1 cellular context compared by ENCODE assay signal in the genomic region with DNA sequence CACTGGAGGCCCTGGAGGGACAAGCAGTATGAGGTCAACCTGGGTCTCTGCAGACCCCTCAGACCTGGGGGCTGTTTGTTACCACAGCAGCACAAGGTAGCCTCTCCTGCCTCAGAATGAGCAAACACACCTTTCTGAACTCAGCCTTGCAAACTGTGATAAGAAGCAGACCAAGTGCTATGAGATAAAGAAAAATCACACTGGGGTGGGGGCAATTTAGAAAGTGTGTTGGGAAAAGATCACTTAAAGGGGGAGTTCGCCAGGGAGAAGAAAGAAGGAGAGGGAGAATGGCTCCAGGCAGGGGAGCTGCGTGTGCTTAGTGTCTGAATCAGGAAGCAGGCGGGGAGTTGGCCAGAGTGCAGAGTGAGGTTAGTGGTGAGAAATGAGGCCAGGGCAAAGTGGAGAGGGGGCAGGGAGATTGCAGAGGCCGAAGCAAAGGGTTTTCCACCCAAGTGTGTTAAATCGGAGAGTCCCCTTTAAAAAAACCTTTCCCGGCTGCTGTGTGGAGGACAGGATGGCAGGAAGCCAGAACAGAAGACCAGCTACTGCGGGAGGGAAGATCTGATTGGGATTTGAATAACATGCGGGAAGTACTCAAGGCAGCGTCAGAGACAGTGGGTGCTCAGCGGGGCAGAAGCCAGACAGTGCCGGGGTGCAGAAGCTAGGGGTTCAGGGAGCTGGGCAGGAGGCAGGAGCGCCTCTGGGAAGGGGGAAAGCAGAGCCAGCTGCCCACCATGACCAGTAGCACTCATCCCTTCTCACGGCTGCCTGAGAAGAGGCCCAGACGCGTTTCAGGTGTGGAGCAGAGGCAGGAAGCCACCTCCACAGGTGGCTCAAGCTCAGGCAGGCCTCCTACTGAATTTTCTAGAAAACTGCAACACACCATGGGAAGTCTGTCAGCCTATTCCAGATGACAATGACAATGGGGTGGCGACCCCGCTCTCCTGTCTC.
TF ChIP-seq lines count a peak whose summit lies in the region.

No MANE protein-coding gene starts in this region.

TF ChIP-seq in K562, 482 proteins besides CTCF, POLR2A, EP300 and RAD21 (continued from another document and continues in another):
- TF ChIP-seq WHSC1 (IDR thresholded peaks at IDR 0.05; ENCODE audit: low read length) (no peak), MAFG (tag; conservative IDR thresholded peaks at IDR 0.05) (no peak), NBN (IDR thresholded peaks at IDR 0.05; ENCODE audit: low read depth) (no peak), TCF3 (CRISPR knock-in tag; IDR thresholded peaks at IDR 0.05) (peak; percentile 69), TFAM (CRISPR knock-in tag; conservative IDR thresholded peaks at IDR 0.05) (no peak), BRF1 (IDR thresholded peaks at IDR 0.05; ENCODE audit: borderline replicate concordance, extremely low read depth, insufficient read length) (no peak), CHD1 (IDR thresholded peaks at IDR 0.05; ENCODE audit: low read length) (no peak), YY1 (IDR thresholded peaks at IDR 0.05; ENCODE audit: borderline replicate concordance in 1 of 3, control insufficient read depth in 1 of 3, extremely low read depth in 1 of 3, insufficient read depth in 3 of 3, insufficient read length in 1 of 3, insufficient replicate concordance in 2 of 3, low read depth in 1 of 3, low read length in 2 of 3) (no peak), DPF2 (IDR thresholded peaks at IDR 0.05) (peak; percentile 58; the same call in 1 of the 2 replicates), ZNF232 (CRISPR knock-in tag; IDR thresholded peaks at IDR 0.05) (no peak), TAL1 (IDR thresholded peaks at IDR 0.05) (peak; percentile 63; the same call in 1 of the 2 replicates), ZNF354B (CRISPR knock-in tag; IDR thresholded peaks at IDR 0.05) (no peak), SRF (CRISPR knock-in tag; IDR thresholded peaks at IDR 0.05) (no peak), ZNF436 (CRISPR knock-in tag; IDR thresholded peaks at IDR 0.05) (no peak), KDM1A (IDR thresholded peaks at IDR 0.05) (0 out of 4 replicates have a peak, but pooled peaks of 1 of the 2 experiments have one; percentile 12), SMAD4 (CRISPR knock-in tag; conservative IDR thresholded peaks at IDR 0.05) (no peak), KLF16 (IDR thresholded peaks at IDR 0.05) (0 out of 2 replicates have a peak, but pooled peaks have one; percentile 9), ZNF384 (IDR thresholded peaks at IDR 0.05; ENCODE audit: low read depth, low read length) (no peak), ELF1 (tag; IDR thresholded peaks at IDR 0.05) (no peak; the same call in 1 of the 2 replicates), TRIM24 (IDR thresholded peaks at IDR 0.05) (peak in 1 of 2 experiments; percentile 27; a peak in 1 of 4 replicates), RNF2 (IDR thresholded peaks at IDR 0.05) (no peak), ATF7 (IDR thresholded peaks at IDR 0.05) (0 out of 2 replicates have a peak, but pooled peaks have one; percentile 19), HNRNPLL (IDR thresholded peaks at IDR 0.05; ENCODE audit: low read depth, low read length, poor library complexity, severe bottlenecking) (no peak), NR2C2 (CRISPR knock-in tag; IDR thresholded peaks at IDR 0.05) (no peak), NR2C2 (tag; IDR thresholded peaks at IDR 0.05) (peak; percentile 24; the same call in 1 of the 2 replicates), NEUROD1 (IDR thresholded peaks at IDR 0.05; ENCODE audit: borderline replicate concordance, low read depth, low read length, partially characterized antibody) (no peak), ZNF431 (CRISPR knock-in tag; IDR thresholded peaks at IDR 0.05) (no peak), BRD4 (IDR thresholded peaks at IDR 0.05) (no peak), OTX1 (CRISPR knock-in tag; IDR thresholded peaks at IDR 0.05) (0 out of 2 replicates have a peak, but pooled peaks have one; percentile 41), CBFA2T2 (conservative IDR thresholded peaks at IDR 0.05) (peak; percentile 75), TEAD4 (IDR thresholded peaks at IDR 0.05; ENCODE audit: low read length) (peak; percentile 44; the same call in 1 of the 2 replicates), TEAD4 (CRISPR knock-in tag; IDR thresholded peaks at IDR 0.05; ENCODE audit: borderline replicate concordance) (no peak), CTBP1 (IDR thresholded peaks at IDR 0.05; ENCODE audit: borderline replicate concordance) (0 out of 2 replicates have a peak, but pooled peaks have one; percentile 7), POLR2G (IDR thresholded peaks at IDR 0.05; ENCODE audit: low read depth, low read length) (no peak), ZNF707 (CRISPR knock-in tag; conservative IDR thresholded peaks at IDR 0.05) (no peak), ZFP1 (CRISPR knock-in tag; IDR thresholded peaks at IDR 0.05) (no peak), CC2D1A (IDR thresholded peaks at IDR 0.05) (no peak), ZNF589 (CRISPR knock-in tag; IDR thresholded peaks at IDR 0.05; ENCODE audit: low read depth) (no peak), ZNF175 (CRISPR knock-in tag; IDR thresholded peaks at IDR 0.05; ENCODE audit: low read depth) (no peak), ZBTB7A (IDR thresholded peaks at IDR 0.05; ENCODE audit: borderline replicate concordance, control insufficient read depth, low read depth, low read length) (peak; percentile 73; the same call in 1 of the 2 replicates)
- TF ChIP-seq, protein P1, sequence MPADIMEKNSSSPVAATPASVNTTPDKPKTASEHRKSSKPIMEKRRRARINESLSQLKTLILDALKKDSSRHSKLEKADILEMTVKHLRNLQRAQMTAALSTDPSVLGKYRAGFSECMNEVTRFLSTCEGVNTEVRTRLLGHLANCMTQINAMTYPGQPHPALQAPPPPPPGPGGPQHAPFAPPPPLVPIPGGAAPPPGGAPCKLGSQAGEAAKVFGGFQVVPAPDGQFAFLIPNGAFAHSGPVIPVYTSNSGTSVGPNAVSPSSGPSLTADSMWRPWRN (IDR thresholded peaks at IDR 0.05; ENCODE audit: low read depth): no peak
- TF ChIP-seq, protein P2, sequence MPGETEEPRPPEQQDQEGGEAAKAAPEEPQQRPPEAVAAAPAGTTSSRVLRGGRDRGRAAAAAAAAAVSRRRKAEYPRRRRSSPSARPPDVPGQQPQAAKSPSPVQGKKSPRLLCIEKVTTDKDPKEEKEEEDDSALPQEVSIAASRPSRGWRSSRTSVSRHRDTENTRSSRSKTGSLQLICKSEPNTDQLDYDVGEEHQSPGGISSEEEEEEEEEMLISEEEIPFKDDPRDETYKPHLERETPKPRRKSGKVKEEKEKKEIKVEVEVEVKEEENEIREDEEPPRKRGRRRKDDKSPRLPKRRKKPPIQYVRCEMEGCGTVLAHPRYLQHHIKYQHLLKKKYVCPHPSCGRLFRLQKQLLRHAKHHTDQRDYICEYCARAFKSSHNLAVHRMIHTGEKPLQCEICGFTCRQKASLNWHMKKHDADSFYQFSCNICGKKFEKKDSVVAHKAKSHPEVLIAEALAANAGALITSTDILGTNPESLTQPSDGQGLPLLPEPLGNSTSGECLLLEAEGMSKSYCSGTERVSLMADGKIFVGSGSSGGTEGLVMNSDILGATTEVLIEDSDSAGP (CRISPR knock-in tag; IDR thresholded peaks at IDR 0.05): peak; percentile 74; the same call in 1 of the 2 replicates
- TF ChIP-seq, protein P3, sequence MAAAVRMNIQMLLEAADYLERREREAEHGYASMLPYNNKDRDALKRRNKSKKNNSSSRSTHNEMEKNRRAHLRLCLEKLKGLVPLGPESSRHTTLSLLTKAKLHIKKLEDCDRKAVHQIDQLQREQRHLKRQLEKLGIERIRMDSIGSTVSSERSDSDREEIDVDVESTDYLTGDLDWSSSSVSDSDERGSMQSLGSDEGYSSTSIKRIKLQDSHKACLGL (CRISPR knock-in tag; IDR thresholded peaks at IDR 0.05; ENCODE audit: borderline replicate concordance, poor library complexity, severe bottlenecking): no peak
- TF ChIP-seq, protein P4, sequence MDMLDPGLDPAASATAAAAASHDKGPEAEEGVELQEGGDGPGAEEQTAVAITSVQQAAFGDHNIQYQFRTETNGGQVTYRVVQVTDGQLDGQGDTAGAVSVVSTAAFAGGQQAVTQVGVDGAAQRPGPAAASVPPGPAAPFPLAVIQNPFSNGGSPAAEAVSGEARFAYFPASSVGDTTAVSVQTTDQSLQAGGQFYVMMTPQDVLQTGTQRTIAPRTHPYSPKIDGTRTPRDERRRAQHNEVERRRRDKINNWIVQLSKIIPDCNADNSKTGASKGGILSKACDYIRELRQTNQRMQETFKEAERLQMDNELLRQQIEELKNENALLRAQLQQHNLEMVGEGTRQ (CRISPR knock-in tag; IDR thresholded peaks at IDR 0.05): no peak
- TF ChIP-seq, protein P5, sequence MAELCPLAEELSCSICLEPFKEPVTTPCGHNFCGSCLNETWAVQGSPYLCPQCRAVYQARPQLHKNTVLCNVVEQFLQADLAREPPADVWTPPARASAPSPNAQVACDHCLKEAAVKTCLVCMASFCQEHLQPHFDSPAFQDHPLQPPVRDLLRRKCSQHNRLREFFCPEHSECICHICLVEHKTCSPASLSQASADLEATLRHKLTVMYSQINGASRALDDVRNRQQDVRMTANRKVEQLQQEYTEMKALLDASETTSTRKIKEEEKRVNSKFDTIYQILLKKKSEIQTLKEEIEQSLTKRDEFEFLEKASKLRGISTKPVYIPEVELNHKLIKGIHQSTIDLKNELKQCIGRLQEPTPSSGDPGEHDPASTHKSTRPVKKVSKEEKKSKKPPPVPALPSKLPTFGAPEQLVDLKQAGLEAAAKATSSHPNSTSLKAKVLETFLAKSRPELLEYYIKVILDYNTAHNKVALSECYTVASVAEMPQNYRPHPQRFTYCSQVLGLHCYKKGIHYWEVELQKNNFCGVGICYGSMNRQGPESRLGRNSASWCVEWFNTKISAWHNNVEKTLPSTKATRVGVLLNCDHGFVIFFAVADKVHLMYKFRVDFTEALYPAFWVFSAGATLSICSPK (IDR thresholded peaks at IDR 0.05; ENCODE audit: borderline replicate concordance): no peak
- TF ChIP-seq, protein P6, sequence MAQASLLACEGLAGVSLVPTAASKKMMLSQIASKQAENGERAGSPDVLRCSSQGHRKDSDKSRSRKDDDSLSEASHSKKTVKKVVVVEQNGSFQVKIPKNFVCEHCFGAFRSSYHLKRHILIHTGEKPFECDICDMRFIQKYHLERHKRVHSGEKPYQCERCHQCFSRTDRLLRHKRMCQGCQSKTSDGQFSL (CRISPR knock-in tag; IDR thresholded peaks at IDR 0.05): no peak
- TF ChIP-seq, protein P6 (tag; IDR thresholded peaks at IDR 0.05): no peak
- TF ChIP-seq, protein P7, sequence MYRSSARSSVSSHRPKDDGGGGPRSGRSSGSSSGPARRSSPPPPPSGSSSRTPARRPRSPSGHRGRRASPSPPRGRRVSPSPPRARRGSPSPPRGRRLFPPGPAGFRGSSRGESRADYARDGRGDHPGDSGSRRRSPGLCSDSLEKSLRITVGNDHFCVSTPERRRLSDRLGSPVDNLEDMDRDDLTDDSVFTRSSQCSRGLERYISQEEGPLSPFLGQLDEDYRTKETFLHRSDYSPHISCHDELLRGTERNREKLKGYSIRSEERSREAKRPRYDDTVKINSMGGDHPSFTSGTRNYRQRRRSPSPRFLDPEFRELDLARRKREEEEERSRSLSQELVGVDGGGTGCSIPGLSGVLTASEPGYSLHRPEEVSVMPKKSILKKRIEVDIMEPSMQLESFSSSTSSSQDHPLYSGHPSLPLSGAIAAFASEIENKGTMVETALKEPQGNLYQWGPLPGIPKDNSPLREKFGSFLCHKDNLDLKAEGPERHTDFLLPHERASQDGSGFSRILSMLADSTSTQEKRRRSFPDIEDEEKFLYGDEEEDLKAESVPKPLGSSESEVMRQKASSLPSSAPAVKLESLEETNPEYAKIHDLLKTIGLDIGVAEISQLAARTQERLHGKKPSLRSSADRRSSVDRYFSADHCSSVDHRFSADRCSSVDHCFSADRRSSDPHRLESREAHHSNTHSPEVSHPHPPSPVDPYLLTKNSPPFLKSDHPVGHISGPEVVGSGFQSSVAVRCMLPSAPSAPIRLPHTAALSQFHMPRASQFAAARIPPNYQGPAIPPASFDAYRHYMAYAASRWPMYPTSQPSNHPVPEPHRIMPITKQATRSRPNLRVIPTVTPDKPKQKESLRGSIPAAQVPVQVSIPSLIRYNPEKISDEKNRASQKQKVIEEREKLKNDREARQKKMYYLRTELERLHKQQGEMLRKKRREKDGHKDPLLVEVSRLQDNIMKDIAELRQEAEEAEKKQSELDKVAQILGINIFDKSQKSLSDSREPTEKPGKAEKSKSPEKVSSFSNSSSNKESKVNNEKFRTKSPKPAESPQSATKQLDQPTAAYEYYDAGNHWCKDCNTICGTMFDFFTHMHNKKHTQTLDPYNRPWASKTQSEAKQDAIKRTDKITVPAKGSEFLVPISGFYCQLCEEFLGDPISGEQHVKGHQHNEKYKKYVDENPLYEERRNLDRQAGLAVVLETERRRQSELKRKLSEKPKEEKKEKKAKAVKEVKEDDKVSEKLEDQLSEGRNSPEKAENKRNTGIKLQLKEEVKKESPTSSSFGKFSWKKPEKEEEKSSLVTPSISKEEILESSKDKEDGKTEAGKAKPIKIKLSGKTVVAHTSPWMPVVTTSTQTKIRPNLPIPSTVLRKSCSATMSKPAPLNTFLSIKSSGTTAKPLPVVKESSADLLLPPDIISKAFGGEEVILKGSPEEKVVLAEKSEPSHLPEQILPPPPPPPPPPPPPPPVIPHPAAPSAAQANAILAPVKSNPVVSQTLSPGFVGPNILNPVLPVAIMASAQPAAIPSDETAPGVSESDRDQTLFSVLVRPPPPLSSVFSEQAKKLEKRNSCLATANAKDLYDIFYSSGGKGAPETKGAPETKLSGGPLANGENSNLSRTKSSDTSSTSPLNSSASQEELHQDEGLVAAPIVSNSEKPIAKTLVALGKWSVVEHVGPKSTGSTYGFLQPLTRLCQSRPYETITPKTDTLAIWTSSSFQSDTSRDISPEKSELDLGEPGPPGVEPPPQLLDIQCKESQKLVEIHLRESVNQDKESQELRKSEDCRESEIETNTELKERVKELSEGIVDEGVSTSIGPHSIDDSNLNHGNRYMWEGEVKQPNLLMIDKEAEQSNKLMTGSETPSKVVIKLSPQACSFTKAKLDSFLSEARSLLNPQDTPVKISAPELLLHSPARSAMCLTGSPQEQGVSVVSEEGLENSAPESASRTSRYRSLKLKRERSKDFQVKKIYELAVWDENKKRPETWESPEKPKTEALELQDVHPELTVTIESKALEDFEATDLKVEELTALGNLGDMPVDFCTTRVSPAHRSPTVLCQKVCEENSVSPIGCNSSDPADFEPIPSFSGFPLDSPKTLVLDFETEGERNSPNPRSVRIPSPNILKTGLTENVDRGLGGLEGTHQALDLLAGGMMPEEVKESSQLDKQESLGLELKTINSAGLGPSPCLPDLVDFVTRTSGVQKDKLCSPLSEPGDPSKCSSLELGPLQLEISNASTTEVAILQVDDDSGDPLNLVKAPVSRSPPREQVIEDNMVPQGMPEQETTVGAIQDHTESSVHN (IDR thresholded peaks at IDR 0.05; ENCODE audit: borderline replicate concordance in 1 of 2, low read depth in 1 of 2): peak in 1 of 2 experiments; percentile 19; a peak in 1 of 4 replicates
- TF ChIP-seq, protein P8, sequence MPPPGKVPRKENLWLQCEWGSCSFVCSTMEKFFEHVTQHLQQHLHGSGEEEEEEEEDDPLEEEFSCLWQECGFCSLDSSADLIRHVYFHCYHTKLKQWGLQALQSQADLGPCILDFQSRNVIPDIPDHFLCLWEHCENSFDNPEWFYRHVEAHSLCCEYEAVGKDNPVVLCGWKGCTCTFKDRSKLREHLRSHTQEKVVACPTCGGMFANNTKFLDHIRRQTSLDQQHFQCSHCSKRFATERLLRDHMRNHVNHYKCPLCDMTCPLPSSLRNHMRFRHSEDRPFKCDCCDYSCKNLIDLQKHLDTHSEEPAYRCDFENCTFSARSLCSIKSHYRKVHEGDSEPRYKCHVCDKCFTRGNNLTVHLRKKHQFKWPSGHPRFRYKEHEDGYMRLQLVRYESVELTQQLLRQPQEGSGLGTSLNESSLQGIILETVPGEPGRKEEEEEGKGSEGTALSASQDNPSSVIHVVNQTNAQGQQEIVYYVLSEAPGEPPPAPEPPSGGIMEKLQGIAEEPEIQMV (tag; conservative IDR thresholded peaks at IDR 0.05; ENCODE audit: low read depth): no peak
